Comparison of ENCODE assay signal across 19 cellular contexts in genomic region chr16:31087481-31087880, GRCh38.
"Had no signal": no experiment of that assay in that cellular context is flagged by ENCODE, and none has a peak within 500 bp of the region (broad histone marks: within the 10 kb centered on the region; RNA-seq: fewer than 3 reads in every experiment).

No MANE protein-coding gene starts in this region.

- H3K4me3 Mint-ChIP-seq: dendritic cell treated with granulocyte-macrophage colony-stimulating factor and Interleukin-4, amounts not matched to agents 40 ng/mL and 50 ng/mL, for 4 days; effector memory CD8-positive, alpha-beta T cell; mesothelial cell of epicardium; natural killer cell; type B pancreatic cell had no signal

- H3K27me3 ChIP-seq: esophagus muscularis mucosa, gastrocnemius medialis, heart right ventricle had no signal

- H3K9me3 Mint-ChIP-seq: dendritic cell treated with granulocyte-macrophage colony-stimulating factor and Interleukin-4, amounts not matched to agents 40 ng/mL and 50 ng/mL, for 4 days; effector memory CD8-positive, alpha-beta T cell; mesothelial cell of epicardium; natural killer cell; type B pancreatic cell had no signal

- H3K4me3 ChIP-seq: esophagus muscularis mucosa, gastrocnemius medialis, heart right ventricle, prostate gland had no signal

- H3K4me1 Mint-ChIP-seq: mesothelial cell of epicardium had no signal

- H3K27ac ChIP-seq: epithelial cell of prostate, esophagus muscularis mucosa, gastrocnemius medialis, heart right ventricle, parathyroid adenoma had no signal

- H3K27ac Mint-ChIP-seq: dendritic cell treated with granulocyte-macrophage colony-stimulating factor and Interleukin-4, amounts not matched to agents 40 ng/mL and 50 ng/mL, for 4 days; effector memory CD8-positive, alpha-beta T cell; mesothelial cell of epicardium; natural killer cell; type B pancreatic cell had no signal

- H3K36me3 Mint-ChIP-seq: natural killer cell, type B pancreatic cell had no signal

- DNase-seq: effector memory CD8-positive, alpha-beta T cell; gastrocnemius medialis; heart right ventricle; hypothalamus; kidney glomerular epithelial cell; mammary epithelial cell; natural killer cell; occipital lobe; stimulated activated CD4-positive, alpha-beta T cell treated with anti-CD3 and anti-CD28 coated beads, Interleukin-2, amount 100 ng/mL, for 24 hours; stimulated activated naive CD4-positive, alpha-beta T cell treated with Interleukin-2 at 50 U/mL for 16 hours had no signal

- H3K9me3 ChIP-seq: esophagus muscularis mucosa, gastrocnemius medialis, heart right ventricle, prostate gland had no signal

- H3K27me3 Mint-ChIP-seq: dendritic cell treated with granulocyte-macrophage colony-stimulating factor and Interleukin-4, amounts not matched to agents 40 ng/mL and 50 ng/mL, for 4 days; effector memory CD8-positive, alpha-beta T cell; type B pancreatic cell had no signal

- ATAC-seq: effector memory CD8-positive, alpha-beta T cell; gastrocnemius medialis; heart right ventricle; left lobe of liver; natural killer cell; sciatic nerve had no signal
